ENCODE assay signal across 25 cellular contexts in genomic region chr1:204576422-204576821, GRCh38.
A peak's percentile ranks its signal among the peaks of the same experiment; 100 is the strongest.
DNase-seq lines count a peak whose midpoint lies in the region; ATAC-seq lines count a peak whose summit lies in the region.
"Had no signal": no experiment of that assay in that cellular context is flagged by ENCODE, and none has a peak within 500 bp of the region (broad histone marks: within the 10 kb centered on the region; RNA-seq: fewer than 3 reads in every experiment).

No MANE protein-coding gene starts in this region.

- H3K4me3 Mint-ChIP-seq in activated naive CD8-positive, alpha-beta T cell, result no peak overlapping the region
- no peak overlapping the region for H3K4me3 Mint-ChIP-seq in activated naive CD8-positive, alpha-beta T cell treated with anti-CD3 and anti-CD28 coated beads for 36 hours
- no peak overlapping the region for H3K4me3 Mint-ChIP-seq in T-helper 17 cell
- H3K4me3 Mint-ChIP-seq in stimulated activated naive B cell treated with anti-CD40 and anti-IgM and Interleukin-4, amounts not matched to agents 10 μg/mL and 1 μg/mL and 100 μg/mL, for 72 hours, result no peak overlapping the region
- H3K4me3 Mint-ChIP-seq: activated CD8-positive, alpha-beta memory T cell treated with anti-CD3 and anti-CD28 coated beads, Interleukin-2, amount 10 ng/mL, durations not matched to agents 7 days and 5 days; nephron had no signal

- H3K27ac ChIP-seq in iPS-20b (ENCODE audit: low read length) (no peak overlapping the region), Karpas-422 (ENCODE audit: low read length) (no peak overlapping the region)
- H3K27ac ChIP-seq: ascending aorta, foreskin keratinocyte, GM23248, Peyer's patch, tibial artery had no signal

- no peak for DNase-seq in activated naive CD8-positive, alpha-beta T cell treated with anti-CD3 and anti-CD28 coated beads for 36 hours
- no peak for DNase-seq in T-helper 17 cell
- DNase-seq in stimulated activated naive B cell treated with anti-CD40 and anti-IgM and Interleukin-4, amounts not matched to agents 10 μg/mL and 1 μg/mL and 100 μg/mL, for 72 hours, result no peak
- DNase-seq in inferior parietal cortex (ENCODE audit: extremely low spot score), result no peak
- DNase-seq in activated CD8-positive, alpha-beta memory T cell treated with anti-CD3 and anti-CD28 coated beads for 24 hours, result no peak
- DNase-seq in Karpas-422, result no peak
- DNase-seq: activated CD4-positive, alpha-beta T cell treated with anti-CD3 and anti-CD28 coated beads for 1 hour; activated CD8-positive, alpha-beta memory T cell treated with anti-CD3 and anti-CD28 coated beads, Interleukin-2, amount 10 ng/mL, durations not matched to agents 7 days and 5 days; activated effector memory CD4-positive, alpha-beta T cell treated with anti-CD3 and anti-CD28 coated beads, Interleukin-2, amount 50 U/mL, for 16 hours; cerebellar nuclear complex; DND-41; erythroblast; foreskin keratinocyte; GM23248; hypothalamus; left colon; NCI-H1092 treated with DMSO at 0.1 percent for 48 hours; NCI-H2081; Peyer's patch; stimulated activated naive CD4-positive, alpha-beta T cell had no signal

- no peaks in the 10 kb centered on the region for H4K20me1 ChIP-seq in Karpas-422 (ENCODE audit: insufficient read depth, low read depth, low read length)

- H3K4me1 ChIP-seq in iPS-20b (ENCODE audit: insufficient read depth, low read length) (peaks cover 59% of the 10 kb centered on the region), Karpas-422 (ENCODE audit: low read length) (peaks cover 16% of the 10 kb centered on the region)

- H3K36me3 ChIP-seq in iPS-20b (ENCODE audit: insufficient read depth, low read depth, low read length), result no peaks in the 10 kb centered on the region
- 0 out of 2 replicates have a peak, but pooled peaks cover 1% of the 10 kb centered on the region for H3K36me3 ChIP-seq in Karpas-422 (ENCODE audit: insufficient read depth, low read length)
- H3K36me3 ChIP-seq: ascending aorta, Peyer's patch had no signal

- H3K36me3 Mint-ChIP-seq in activated naive CD8-positive, alpha-beta T cell, result peaks cover 10% of the 10 kb centered on the region
- peaks cover 8% of the 10 kb centered on the region for H3K36me3 Mint-ChIP-seq in activated naive CD8-positive, alpha-beta T cell treated with anti-CD3 and anti-CD28 coated beads for 36 hours
- H3K36me3 Mint-ChIP-seq in T-helper 17 cell (ENCODE audit: low read depth), result no peaks in the 10 kb centered on the region
- H3K36me3 Mint-ChIP-seq in stimulated activated naive B cell treated with anti-CD40 and anti-IgM and Interleukin-4, amounts not matched to agents 10 μg/mL and 1 μg/mL and 100 μg/mL, for 72 hours, result peaks cover 12 to 26% of the 10 kb centered on the region in 2 donors
- H3K36me3 Mint-ChIP-seq: activated CD8-positive, alpha-beta memory T cell treated with anti-CD3 and anti-CD28 coated beads, Interleukin-2, amount 10 ng/mL, durations not matched to agents 7 days and 5 days had no signal

- ATAC-seq in T-helper 17 cell, result no peak
- no peak for ATAC-seq in stimulated activated naive B cell treated with anti-CD40 and anti-IgM and Interleukin-4, amounts not matched to agents 10 μg/mL and 1 μg/mL and 100 μg/mL, for 72 hours (replicated peaks)
- ATAC-seq: activated CD8-positive, alpha-beta memory T cell treated with anti-CD3 and anti-CD28 coated beads, Interleukin-2, amount 10 ng/mL, durations not matched to agents 7 days and 5 days; foreskin keratinocyte; left colon had no signal

- H3K9me3 Mint-ChIP-seq in activated naive CD8-positive, alpha-beta T cell (ENCODE audit: low read depth), result no peaks in the 10 kb centered on the region
- no peaks in the 10 kb centered on the region for H3K9me3 Mint-ChIP-seq in activated naive CD8-positive, alpha-beta T cell treated with anti-CD3 and anti-CD28 coated beads for 36 hours
- H3K9me3 Mint-ChIP-seq in stimulated activated naive B cell treated with anti-CD40 and anti-IgM and Interleukin-4, amounts not matched to agents 10 μg/mL and 1 μg/mL and 100 μg/mL, for 72 hours, result no peaks in the 10 kb centered on the region
- H3K9me3 Mint-ChIP-seq: nephron had no signal

- H3K27me3 Mint-ChIP-seq in activated naive CD8-positive, alpha-beta T cell, result no peaks in the 10 kb centered on the region
- H3K27me3 Mint-ChIP-seq in activated naive CD8-positive, alpha-beta T cell treated with anti-CD3 and anti-CD28 coated beads for 36 hours, result no peaks in the 10 kb centered on the region
- H3K27me3 Mint-ChIP-seq in T-helper 17 cell, result no peaks in the 10 kb centered on the region
- no peaks in the 10 kb centered on the region for H3K27me3 Mint-ChIP-seq in stimulated activated naive B cell treated with anti-CD40 and anti-IgM and Interleukin-4, amounts not matched to agents 10 μg/mL and 1 μg/mL and 100 μg/mL, for 72 hours
- H3K27me3 Mint-ChIP-seq: activated CD8-positive, alpha-beta memory T cell treated with anti-CD3 and anti-CD28 coated beads, Interleukin-2, amount 10 ng/mL, durations not matched to agents 7 days and 5 days had no signal

- no peaks in the 10 kb centered on the region for H3K9me2 ChIP-seq in Karpas-422 (replicated peaks; ENCODE audit: insufficient read depth, low read length)

- no peak overlapping the region for H2AFZ ChIP-seq in Karpas-422 (ENCODE audit: low read length)
- H2AFZ ChIP-seq: GM23248 had no signal

- peak overlapping the region; percentile 41 for H3K27ac Mint-ChIP-seq in activated naive CD8-positive, alpha-beta T cell
- no peak overlapping the region for H3K27ac Mint-ChIP-seq in activated naive CD8-positive, alpha-beta T cell treated with anti-CD3 and anti-CD28 coated beads for 36 hours
- peak overlapping the region; percentile 62 for H3K27ac Mint-ChIP-seq in T-helper 17 cell
- H3K27ac Mint-ChIP-seq in stimulated activated naive B cell treated with anti-CD40 and anti-IgM and Interleukin-4, amounts not matched to agents 10 μg/mL and 1 μg/mL and 100 μg/mL, for 72 hours, result peak overlapping the region; percentile 62
- H3K27ac Mint-ChIP-seq: activated CD8-positive, alpha-beta memory T cell treated with anti-CD3 and anti-CD28 coated beads, Interleukin-2, amount 10 ng/mL, durations not matched to agents 7 days and 5 days; nephron had no signal

- H3K9ac ChIP-seq in iPS-20b (ENCODE audit: low read depth, low read length) (peak overlapping the region; percentile 10; the same call in 1 of the 2 replicates), Karpas-422 (ENCODE audit: low read length) (no peak overlapping the region)
- H3K9ac ChIP-seq: GM23248 had no signal

- no peak overlapping the region for H3K4me2 ChIP-seq in Karpas-422 (ENCODE audit: low read depth, low read length, poor library complexity, severe bottlenecking)

- peaks cover 22% of the 10 kb centered on the region for H3K4me1 Mint-ChIP-seq in activated naive CD8-positive, alpha-beta T cell (ENCODE audit: low read depth)
- H3K4me1 Mint-ChIP-seq in activated naive CD8-positive, alpha-beta T cell treated with anti-CD3 and anti-CD28 coated beads for 36 hours, result peaks cover 20% of the 10 kb centered on the region
- peaks cover 39% of the 10 kb centered on the region for H3K4me1 Mint-ChIP-seq in T-helper 17 cell
- peaks cover 24 to 41% of the 10 kb centered on the region in 2 donors for H3K4me1 Mint-ChIP-seq in stimulated activated naive B cell treated with anti-CD40 and anti-IgM and Interleukin-4, amounts not matched to agents 10 μg/mL and 1 μg/mL and 100 μg/mL, for 72 hours

- H3K79me2 ChIP-seq in Karpas-422 (ENCODE audit: low read length), result no peaks in the 10 kb centered on the region

- H3K4me3 ChIP-seq in iPS-20b (ENCODE audit: low read length) (no peak overlapping the region; the same call in 1 of the 2 replicates), Karpas-422 (ENCODE audit: low read length) (no peak overlapping the region)
- H3K4me3 ChIP-seq: ascending aorta, GM23248, Peyer's patch, tibial artery had no signal

- H3K9me3 ChIP-seq in T-helper 17 cell (ENCODE audit: control insufficient read depth, low read length, poor library complexity, severe bottlenecking) (no peaks in the 10 kb centered on the region), iPS-20b (ENCODE audit: insufficient read depth, low read depth, low read length) (no peaks in the 10 kb centered on the region), Karpas-422 (ENCODE audit: low read length) (no peaks in the 10 kb centered on the region)
- H3K9me3 ChIP-seq: ascending aorta, Peyer's patch, tibial artery had no signal

- H3K27me3 ChIP-seq in iPS-20b (ENCODE audit: insufficient read depth, low read length), result peaks cover 59% of the 10 kb centered on the region
- no peaks in the 10 kb centered on the region for H3K27me3 ChIP-seq in Karpas-422 (ENCODE audit: low read length)
- H3K27me3 ChIP-seq: ascending aorta, foreskin keratinocyte, Peyer's patch, tibial artery had no signal
